ENCODE assay signal across 10 cellular contexts in genomic region chr19:31548941-31549340, GRCh38.
A peak's percentile ranks its signal among the peaks of the same experiment; 100 is the strongest.
DNase-seq lines count a peak whose midpoint lies in the region; ATAC-seq, FAIRE-seq and TF ChIP-seq lines count a peak whose summit lies in the region.
"Had no signal": no experiment of that assay in that cellular context is flagged by ENCODE, and none has a peak within 500 bp of the region (broad histone marks: within the 10 kb centered on the region; RNA-seq: fewer than 3 reads in every experiment).

No MANE protein-coding gene starts in this region.

- CTCF ChIA-PET in A549 (lab: Yijun Ruan, JAX), result interaction anchor here (0.5 to 1.5 kb wide), 9 partner anchors 10 to 882 kb away, joined by 3 to 5 read pairs (median 3); no protein-coding TSS in a partner anchor

- peaks cover 8% of the 10 kb centered on the region for H3K4me1 Mint-ChIP-seq in GM23338

- no peaks in the 10 kb centered on the region for H3K27me3 ChIP-seq in GM23338 (ENCODE audit: insufficient read depth)
- H3K27me3 ChIP-seq in adrenal gland, result no peaks in the 10 kb centered on the region

- intact Hi-C loops in adrenal gland (cut with DNase I), result no loop called here

- peaks cover 8% of the 10 kb centered on the region for H3K9me3 Mint-ChIP-seq in GM23338

- TF ChIP-seq CTCF in A549 (IDR thresholded peaks at IDR 0.05) (no peak; the same call in 1 of the 3 replicates), GM23338 (conservative IDR thresholded peaks at IDR 0.05; ENCODE audit: low read depth in 2 of 2) (peak; percentile 64 to 75), adrenal gland (IDR thresholded peaks at IDR 0.05) (peak; percentile 23 to 49 (median 41))

- 8% methylated on average over 4 of the region's 4 CpGs for WGBS in A549 (ENCODE audit: missing lambda C conversion rate)
- WGBS in adrenal gland, 4 donors, result 80 to 87% (median 84%) methylated on average over 4 of the region's 4 CpGs

- H3K27ac Mint-ChIP-seq in GM23338, result no peak overlapping the region

- POLR2A ChIA-PET in A549 (lab: Yijun Ruan, JAX), result no interaction called here

- no peak for TF ChIP-seq POLR2A in A549 (IDR thresholded peaks at IDR 0.05; ENCODE audit: low read length)
- no peak for TF ChIP-seq POLR2A in adrenal gland (IDR thresholded peaks at IDR 0.05)

- ATAC-seq in A549 (peak in 1 of 2 experiments; percentile 59; a peak in 3 of 6 replicates), GM23338 (peak; percentile 63; the same call in 2 of the 3 replicates)

- H3K4me2 ChIP-seq in A549, result no peak overlapping the region
- no peak overlapping the region for H3K4me2 ChIP-seq in GM23338

- H3K36me3 Mint-ChIP-seq in GM23338 (ENCODE audit: low read depth), result peaks cover 4% of the 10 kb centered on the region; the same call in 1 of the 3 replicates

- peak overlapping the region; percentile 85 for H2AFZ ChIP-seq in GM23338

- peak in 1 of 2 experiments; percentile 42; a peak in 2 of 5 replicates for TF ChIP-seq RAD21 in A549 (conservative IDR thresholded peaks at IDR 0.05 in 1 of 2, IDR thresholded peaks at IDR 0.05 in 1 of 2)

- no peaks in the 10 kb centered on the region for H3K79me2 ChIP-seq in GM23338 (replicated peaks; ENCODE audit: insufficient read depth)

- peaks cover 12% of the 10 kb centered on the region for H3K27me3 Mint-ChIP-seq in GM23338 (ENCODE audit: insufficient read depth, low read depth, poor library complexity)

- no peak overlapping the region for H3K4me3 Mint-ChIP-seq in GM23338

- DNase-seq in A549 (ENCODE audit: low read depth in 1 of 2, low spot score in 1 of 2) (peak in 1 of 2 experiments; percentile 33), GM23338 (ENCODE audit: low spot score) (peak; percentile 50), adrenal gland (peak in 3 of 7 donors; percentile 20 to 27 (median 24)), inferior parietal cortex (ENCODE audit: extremely low spot score) (peak; percentile 7), frontal cortex (ENCODE audit: low spot score in 2 of 2) (no peak), NCI-H2107 treated with DMSO at 0.1 percent for 48 hours (lab: John Stamatoyannopoulos, UW; ENCODE audit: unreplicated experiment) (no peak), HTR-8/SVneo (ENCODE audit: insufficient read length, low spot score) (no peak), globus pallidus (ENCODE audit: low spot score) (no peak)
- DNase-seq: activated naive CD4-positive, alpha-beta T cell treated with Interleukin-2 at 50 U/mL for 16 hours had no signal

- no peak for TF ChIP-seq EP300 in A549 (IDR thresholded peaks at IDR 0.05)

- H3K9me3 ChIP-seq in A549 (peaks cover 19% of the 10 kb centered on the region; the same call in 2 of the 3 replicates), adrenal gland (replicated peaks in 1 of 3) (no peaks in the 10 kb centered on the region)

- no peak overlapping the region for H3K4me3 ChIP-seq in A549
- no peak overlapping the region for H3K4me3 ChIP-seq in GM23338
- no peak overlapping the region for H3K4me3 ChIP-seq in adrenal gland

- FAIRE-seq in A549 (lab: Jason Lieb, UNC) (no peak), frontal cortex (lab: Jason Lieb, UNC) (no peak), HTR-8/SVneo (lab: Jason Lieb, UNC) (no peak)
- FAIRE-seq: G401.6 had no signal

- H3K27ac ChIP-seq in A549 (no peak overlapping the region), GM23338 (ENCODE audit: low read depth) (no peak overlapping the region), adrenal gland (no peak overlapping the region)

- H3K9me2 ChIP-seq in GM23338 (ENCODE audit: insufficient read depth), result peaks cover 32% of the 10 kb centered on the region

- no peaks in the 10 kb centered on the region for H3F3A ChIP-seq in GM23338 (replicated peaks; ENCODE audit: low read depth)

- H3K4me1 ChIP-seq in A549, result no peaks in the 10 kb centered on the region
- H3K4me1 ChIP-seq in GM23338 (ENCODE audit: insufficient read depth), result peaks cover 4% of the 10 kb centered on the region; the same call in 1 of the 2 replicates
- no peaks in the 10 kb centered on the region for H3K4me1 ChIP-seq in adrenal gland (replicated peaks in 1 of 2)

- H3K36me3 ChIP-seq in GM23338 (ENCODE audit: insufficient read depth) (no peaks in the 10 kb centered on the region), adrenal gland (replicated peaks in 1 of 2) (no peaks in the 10 kb centered on the region)

- H4K20me1 ChIP-seq in GM23338 (replicated peaks; ENCODE audit: insufficient read depth), result no peaks in the 10 kb centered on the region

TF ChIP-seq in A549, 52 proteins besides CTCF, POLR2A, EP300 and RAD21:
- TF ChIP-seq RNF2 (IDR thresholded peaks at IDR 0.05; ENCODE audit: borderline replicate concordance, low read depth) (no peak), SMC3 (IDR thresholded peaks at IDR 0.05) (0 out of 3 replicates have a peak, but pooled peaks have one; percentile 23)

TF ChIP-seq in GM23338, 12 proteins besides CTCF, POLR2A, EP300 and RAD21 (continues in another document):
- TF ChIP-seq POLR2AphosphoS5 (IDR thresholded peaks at IDR 0.05; ENCODE audit: low read depth) (no peak), CREB1 (CRISPR knock-in tag; IDR thresholded peaks at IDR 0.05; ENCODE audit: low read depth) (no peak), NANOG (IDR thresholded peaks at IDR 0.05; ENCODE audit: borderline replicate concordance) (no peak), ZNF462 (CRISPR knock-in tag; IDR thresholded peaks at IDR 0.05) (no peak), EZH2 (IDR thresholded peaks at IDR 0.05; ENCODE audit: low read depth, unreplicated experiment) (no peak), EZH2phosphoT487 (IDR thresholded peaks at IDR 0.05; ENCODE audit: unreplicated experiment) (no peak), STAT1 (IDR thresholded peaks at IDR 0.05; ENCODE audit: unreplicated experiment) (no peak), ZNF331 (CRISPR knock-in tag; IDR thresholded peaks at IDR 0.05; ENCODE audit: low read depth) (no peak), ZNF114 (CRISPR knock-in tag; IDR thresholded peaks at IDR 0.05) (no peak), ETS1 (IDR thresholded peaks at IDR 0.05) (no peak)

Comparison
In these comparisons a context has a peak if more than half of its experiments do, and no peak if none do; other contexts are left out.
1. DNase-seq: peak in GM23338 (single experiment) and inferior parietal cortex (single experiment); none in frontal cortex (0 of 2), NCI-H2107 treated with DMSO at 0.1 percent for 48 hours (single experiment), HTR-8/SVneo (single experiment) and globus pallidus (single experiment).